ENCODE assay signal across 14 cellular contexts in the genomic region with DNA sequence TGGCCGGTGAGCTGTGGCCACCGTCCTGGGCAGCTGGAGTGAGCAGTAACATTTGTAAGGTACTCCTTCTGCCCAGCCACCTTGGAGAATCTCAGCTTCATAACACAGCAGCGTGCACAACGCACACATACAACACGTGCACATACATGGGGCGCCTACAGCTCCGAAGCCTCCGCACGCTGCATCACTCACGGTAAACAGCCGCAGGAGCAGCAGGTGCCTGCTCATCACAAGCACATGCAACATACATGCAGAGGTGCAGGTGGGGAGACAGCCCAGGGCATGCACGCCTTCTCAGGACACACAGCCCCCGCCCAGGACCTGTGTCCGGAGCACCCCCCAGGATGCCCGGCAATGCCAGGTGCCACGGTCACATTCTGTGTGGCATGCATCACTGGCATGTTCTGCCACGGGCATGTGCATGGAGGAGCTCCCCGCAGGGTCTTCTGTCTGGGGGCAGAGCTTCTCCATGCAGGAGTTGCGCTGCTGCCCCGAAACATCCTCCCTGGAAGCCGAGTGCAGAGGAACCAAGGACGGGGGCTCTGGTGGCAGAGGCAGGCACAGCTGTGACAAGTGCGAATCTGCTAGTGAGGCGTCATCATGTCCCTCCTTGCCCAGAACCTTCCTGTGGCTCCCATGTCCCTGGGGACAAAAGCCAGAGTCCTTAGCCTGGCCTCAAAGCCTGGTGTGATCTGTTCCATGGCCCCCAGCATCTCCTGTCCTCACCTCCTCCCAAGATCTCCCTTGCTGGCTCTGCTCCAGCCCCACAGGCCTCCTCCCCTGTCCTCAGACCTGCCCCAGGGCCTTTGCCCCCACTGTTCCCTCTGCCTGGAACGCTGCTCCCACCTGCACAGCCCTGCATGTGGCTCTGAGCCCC.
DNase-seq lines count a peak whose midpoint lies in the region; ATAC-seq, FAIRE-seq and TF ChIP-seq lines count a peak whose summit lies in the region.
"Had no signal": no experiment of that assay in that cellular context is flagged by ENCODE, and none has a peak within 500 bp of the region (broad histone marks: within the 10 kb centered on the region; RNA-seq: fewer than 3 reads in every experiment).

No MANE protein-coding gene starts in this region.

- no peak for TF ChIP-seq EP300 in sigmoid colon (IDR thresholded peaks at IDR 0.05)

- H3K27ac Mint-ChIP-seq in activated naive CD4-positive, alpha-beta T cell treated with anti-CD3 and anti-CD28 coated beads, Interleukin-2, amount 10 ng/mL, durations not matched to agents 7 days and 5 days = no peak overlapping the region
- H3K27ac Mint-ChIP-seq in activated B cell treated with CpG ODN at 0.5 μM for 24 hours = no peak overlapping the region
- H3K27ac Mint-ChIP-seq: stimulated activated naive B cell treated with anti-CD40 and anti-IgM and Interleukin-4, amounts not matched to agents 10 μg/mL and 1 μg/mL and 100 μg/mL, for 72 hours had no signal

- POLR2A ChIA-PET in activated B cell treated with CpG ODN at 0.5 μM for 24 hours (lab: Charles Lee) = interaction anchor here (0.6 to 1.1 kb wide), 2 partner anchors 120 to 186 kb away, joined by 3 read pairs; no protein-coding TSS in a partner anchor

- no peaks in the 10 kb centered on the region for H3K4me1 Mint-ChIP-seq in activated naive CD4-positive, alpha-beta T cell treated with anti-CD3 and anti-CD28 coated beads, Interleukin-2, amount 10 ng/mL, durations not matched to agents 7 days and 5 days
- no peaks in the 10 kb centered on the region for H3K4me1 Mint-ChIP-seq in activated B cell treated with CpG ODN at 0.5 μM for 24 hours
- H3K4me1 Mint-ChIP-seq: stimulated activated naive B cell treated with anti-CD40 and anti-IgM and Interleukin-4, amounts not matched to agents 10 μg/mL and 1 μg/mL and 100 μg/mL, for 72 hours had no signal

- H3K27ac ChIP-seq in sigmoid colon (no peak overlapping the region), foreskin keratinocyte (no peak overlapping the region)
- H3K27ac ChIP-seq: ascending aorta, esophagus muscularis mucosa had no signal

- FAIRE-seq in HTR-8/SVneo (lab: Jason Lieb, UNC) = no peak
- FAIRE-seq: urothelium cell line had no signal

- TF ChIP-seq CTCF in activated B cell treated with CpG ODN at 0.5 μM for 24 hours (IDR thresholded peaks at IDR 0.05) = no peak
- no peak for TF ChIP-seq CTCF in sigmoid colon (IDR thresholded peaks at IDR 0.05)
- TF ChIP-seq CTCF in foreskin keratinocyte (conservative IDR thresholded peaks at IDR 0.05) = no peak

- no peak for TF ChIP-seq POLR2A in sigmoid colon (IDR thresholded peaks at IDR 0.05)

- no peaks in the 10 kb centered on the region for H3K27me3 ChIP-seq in sigmoid colon
- H3K27me3 ChIP-seq in foreskin keratinocyte = peaks cover 20% of the 10 kb centered on the region
- H3K27me3 ChIP-seq: ascending aorta, esophagus muscularis mucosa had no signal

- H3K27me3 Mint-ChIP-seq in activated naive CD4-positive, alpha-beta T cell treated with anti-CD3 and anti-CD28 coated beads, Interleukin-2, amount 10 ng/mL, durations not matched to agents 7 days and 5 days = peaks cover 29% of the 10 kb centered on the region
- H3K27me3 Mint-ChIP-seq in activated B cell treated with CpG ODN at 0.5 μM for 24 hours = peaks cover 17% of the 10 kb centered on the region

- H3K9me3 Mint-ChIP-seq in activated naive CD4-positive, alpha-beta T cell treated with anti-CD3 and anti-CD28 coated beads, Interleukin-2, amount 10 ng/mL, durations not matched to agents 7 days and 5 days = no peaks in the 10 kb centered on the region
- H3K9me3 Mint-ChIP-seq in activated B cell treated with CpG ODN at 0.5 μM for 24 hours = no peaks in the 10 kb centered on the region
- H3K9me3 Mint-ChIP-seq: naive thymus-derived CD8-positive, alpha-beta T cell; stimulated activated naive B cell treated with anti-CD40 and anti-IgM and Interleukin-4, amounts not matched to agents 10 μg/mL and 1 μg/mL and 100 μg/mL, for 72 hours had no signal

- no peak overlapping the region for H3K4me3 ChIP-seq in sigmoid colon
- H3K4me3 ChIP-seq: ascending aorta, esophagus muscularis mucosa had no signal

- no peaks in the 10 kb centered on the region for H3K9me3 ChIP-seq in sigmoid colon
- H3K9me3 ChIP-seq: ascending aorta, esophagus muscularis mucosa had no signal

- intact Hi-C loops in activated B cell treated with CpG ODN at 0.5 μM for 24 hours (cut with micrococcal nuclease) (loop anchor here (1.0 kb wide), 1 partner anchor 126 kb away; no protein-coding TSS in a partner anchor), sigmoid colon (cut with DNase I) (no loop called here)

- H3K4me1 ChIP-seq in sigmoid colon = no peaks in the 10 kb centered on the region
- no peaks in the 10 kb centered on the region for H3K4me1 ChIP-seq in foreskin keratinocyte
- H3K4me1 ChIP-seq: ascending aorta had no signal

- ATAC-seq in activated B cell treated with CpG ODN at 0.5 μM for 24 hours (ENCODE audit: low read depth) = no peak
- ATAC-seq in left lobe of liver = no peak
- no peak for ATAC-seq in HG03354 (IDR thresholded peaks at IDR 0.05; ENCODE audit: poor library complexity, severe bottlenecking, unreplicated experiment)
- no peak for ATAC-seq in foreskin keratinocyte

- CTCF ChIA-PET in activated naive CD4-positive, alpha-beta T cell treated with anti-CD3 and anti-CD28 coated beads, Interleukin-2, amount 10 ng/mL, durations not matched to agents 7 days and 5 days (lab: Charles Lee) = interaction anchor here (1.0 to 3.0 kb wide), 5 partner anchors 9 to 288 kb away, joined by 3 to 19 read pairs (median 5); no protein-coding TSS in a partner anchor
- CTCF ChIA-PET in activated B cell treated with CpG ODN at 0.5 μM for 24 hours (lab: Charles Lee) = interaction anchor here (1.1 to 2.4 kb wide), 6 partner anchors 11 to 188 kb away, joined by 3 to 12 read pairs (median 6); a partner anchor contains a TSS

- DNase-seq in activated naive CD4-positive, alpha-beta T cell treated with anti-CD3 and anti-CD28 coated beads, Interleukin-2, amount 10 ng/mL, durations not matched to agents 7 days and 5 days = peak; percentile 18
- DNase-seq in activated naive CD4-positive, alpha-beta T cell (lab: John Stamatoyannopoulos, UW) = no peak
- peak; percentile 10 for DNase-seq in activated B cell treated with CpG ODN at 0.5 μM for 24 hours
- DNase-seq in left lobe of liver (ENCODE audit: low spot score) = peak; percentile 34
- peak; percentile 62 for DNase-seq in sigmoid colon
- DNase-seq in HTR-8/SVneo (ENCODE audit: insufficient read length, low spot score) = no peak
- no peak for DNase-seq in foreskin keratinocyte
- DNase-seq: NCI-H2029; stimulated activated naive B cell treated with anti-CD40 and anti-IgM and Interleukin-4, amounts not matched to agents 10 μg/mL and 1 μg/mL and 100 μg/mL, for 72 hours had no signal

- WGBS in sigmoid colon, 2 donors = 90 to 93% methylated on average over 25 of the region's 25 CpGs

- no peak overlapping the region for H3K4me3 Mint-ChIP-seq in activated naive CD4-positive, alpha-beta T cell treated with anti-CD3 and anti-CD28 coated beads, Interleukin-2, amount 10 ng/mL, durations not matched to agents 7 days and 5 days
- no peak overlapping the region for H3K4me3 Mint-ChIP-seq in activated B cell treated with CpG ODN at 0.5 μM for 24 hours
- H3K4me3 Mint-ChIP-seq: naive thymus-derived CD8-positive, alpha-beta T cell; stimulated activated naive B cell treated with anti-CD40 and anti-IgM and Interleukin-4, amounts not matched to agents 10 μg/mL and 1 μg/mL and 100 μg/mL, for 72 hours had no signal

- H3K36me3 Mint-ChIP-seq in activated naive CD4-positive, alpha-beta T cell treated with anti-CD3 and anti-CD28 coated beads, Interleukin-2, amount 10 ng/mL, durations not matched to agents 7 days and 5 days = no peaks in the 10 kb centered on the region
- H3K36me3 Mint-ChIP-seq in activated B cell treated with CpG ODN at 0.5 μM for 24 hours (ENCODE audit: low read depth) = no peaks in the 10 kb centered on the region
- H3K36me3 Mint-ChIP-seq: naive thymus-derived CD8-positive, alpha-beta T cell; stimulated activated naive B cell treated with anti-CD40 and anti-IgM and Interleukin-4, amounts not matched to agents 10 μg/mL and 1 μg/mL and 100 μg/mL, for 72 hours had no signal

- H3K36me3 ChIP-seq in sigmoid colon = no peaks in the 10 kb centered on the region
- H3K36me3 ChIP-seq: ascending aorta, esophagus muscularis mucosa had no signal

Comparison
In these comparisons a context has a peak if more than half of its experiments do, and no peak if none do; other contexts are left out.
1. DNase-seq: peak in activated naive CD4-positive, alpha-beta T cell treated with anti-CD3 and anti-CD28 coated beads, Interleukin-2, amount 10 ng/mL, durations not matched to agents 7 days and 5 days (single experiment), activated B cell treated with CpG ODN at 0.5 μM for 24 hours (single experiment), left lobe of liver (single experiment) and sigmoid colon (single experiment); none in activated naive CD4-positive, alpha-beta T cell (0 of 4), HTR-8/SVneo (single experiment) and foreskin keratinocyte (0 of 2).